Comparison of ENCODE assay signal across 25 cellular contexts in the genomic region with DNA sequence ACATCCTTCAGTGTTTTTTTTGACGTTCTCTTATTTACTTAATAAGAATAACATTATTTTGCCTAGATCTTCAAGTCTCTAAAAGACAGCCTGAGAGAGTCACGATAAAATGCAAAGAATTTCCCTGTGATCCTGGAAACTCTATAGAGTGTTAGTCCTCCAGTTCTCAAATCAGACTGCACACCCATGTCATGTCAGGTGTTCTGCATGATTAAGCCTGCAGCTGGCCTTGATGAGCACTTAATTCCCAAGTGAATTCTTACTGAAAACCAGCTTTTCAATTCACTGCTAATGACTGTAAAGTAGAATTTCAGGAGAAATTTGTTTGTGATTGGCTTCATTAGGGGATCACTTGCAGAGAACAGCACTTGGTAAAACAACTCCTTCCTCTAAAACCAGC. TPM values are rescaled to one million over a fixed set of nuclear protein-coding genes. Genes with fewer than 3 reads are reported as not detected.
DNase-seq lines count a peak whose midpoint lies in the region; ATAC-seq and TF ChIP-seq lines count a peak whose summit lies in the region.
"Had no signal": no experiment of that assay in that cellular context is flagged by ENCODE, and none has a peak within 500 bp of the region (broad histone marks: within the 10 kb centered on the region; RNA-seq: fewer than 3 reads in every experiment).

No MANE protein-coding gene starts in this region.

- ATAC-seq in GM18502 (IDR thresholded peaks at IDR 0.05; ENCODE audit: poor library complexity, unreplicated experiment) (peak; percentile 30), GM21390 (IDR thresholded peaks at IDR 0.05; ENCODE audit: unreplicated experiment) (peak; percentile 24), HG03378 (IDR thresholded peaks at IDR 0.05; ENCODE audit: unreplicated experiment) (peak; percentile 44), GM21423 (IDR thresholded peaks at IDR 0.05; ENCODE audit: unreplicated experiment) (no peak), omental fat pad (ENCODE audit: low FRiP score) (no peak), HG03095 (IDR thresholded peaks at IDR 0.05; ENCODE audit: unreplicated experiment) (no peak)
- ATAC-seq: activated naive CD8-positive, alpha-beta T cell treated with anti-CD3 and anti-CD28 coated beads, Interleukin-2, amount 50 U/mL, for 24 hours; activated T-cell treated with anti-CD3 and anti-CD28 coated beads, Interleukin-2, amount 50 U/mL, for 4 hours; left cardiac atrium; mucosa of descending colon; PC-3 had no signal

- DNase-seq in kidney tubule cell (ENCODE audit: low spot score), result peak; percentile 29
- no peak for DNase-seq in 8988T
- DNase-seq in omental fat pad (ENCODE audit: low spot score), result no peak
- DNase-seq: activated CD4-positive, alpha-beta T cell treated with anti-CD3 and anti-CD28 coated beads, Interleukin-2, amount 50 U/mL, for 4 hours; activated naive CD8-positive, alpha-beta T cell treated with anti-CD3 and anti-CD28 coated beads, Interleukin-2, amount 50 U/mL, for 24 hours; activated T-cell treated with anti-CD3 and anti-CD28 coated beads, Interleukin-2, amount 50 U/mL, for 4 hours; DND-41; effector memory CD4-positive, alpha-beta T cell; HFFc6; hippocampal formation; left cardiac atrium; mucosa of descending colon; NCI-H1092; NCI-H510A treated with DMSO at 0.1 percent for 48 hours; PC-3; sigmoid colon; SK-N-SH; stimulated activated CD4-positive, alpha-beta T cell treated with anti-CD3 and anti-CD28 coated beads, Interleukin-2, amount 100 ng/mL, for 24 hours; thyroid gland had no signal

- TF ChIP-seq CTCF in omental fat pad (IDR thresholded peaks at IDR 0.05), result no peak

RNA-seq across cellular contexts. Expression of a gene that starts 41.9 kb away (rescaled TPM):
- total RNA-seq in omental fat pad, result 10 to 100 TPM in 1 of 4 donors, 1 to 10 TPM in 3; 4.8 to 12.6 (median 7.7) TPM

RNA-seq across cellular contexts. Expression of a gene that starts 41.9 kb away (rescaled TPM):
- 10 to 100 TPM; 10.9 to 20.0 (median 12.8) TPM for total RNA-seq in omental fat pad

RNA-seq across cellular contexts. Expression of a gene that starts 53.8 kb away (rescaled TPM):
- total RNA-seq in omental fat pad, result not detected
- total RNA-seq: cardiac septum, HFFc6, left cardiac atrium, PC-3, sigmoid colon, thyroid gland had no signal

Comparison
In these comparisons a context has a peak if more than half of its experiments do, and no peak if none do; other contexts are left out.
1. ATAC-seq: peak in GM18502 (single experiment), GM21390 (single experiment) and HG03378 (single experiment); none in GM21423 (single experiment), omental fat pad (single experiment) and HG03095 (single experiment).